ENCODE assay signal across 18 cellular contexts in the genomic region with DNA sequence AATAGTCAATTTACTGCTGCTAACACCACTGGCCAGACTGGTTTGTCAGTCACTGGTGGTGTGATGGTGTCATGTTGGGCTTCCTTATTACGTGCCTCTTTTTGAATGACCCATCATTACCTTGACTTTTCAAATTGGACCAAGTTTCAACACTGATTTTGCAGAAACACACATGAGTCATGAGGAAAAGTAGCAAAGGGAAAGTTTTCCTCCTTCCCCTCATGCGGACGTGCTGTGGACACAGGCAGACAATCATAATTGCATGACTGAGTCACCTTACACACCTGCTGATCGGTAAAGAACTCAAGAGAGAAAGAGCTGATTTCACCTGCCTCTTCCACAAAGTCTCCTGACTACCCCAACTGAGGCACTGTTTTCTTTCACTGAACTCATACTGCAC.
A peak's percentile ranks its signal among the peaks of the same experiment; 100 is the strongest.
DNase-seq lines count a peak whose midpoint lies in the region; ATAC-seq, FAIRE-seq and TF ChIP-seq lines count a peak whose summit lies in the region.
"Had no signal": no experiment of that assay in that cellular context is flagged by ENCODE, and none has a peak within 500 bp of the region (broad histone marks: within the 10 kb centered on the region; RNA-seq: fewer than 3 reads in every experiment).

No MANE protein-coding gene starts in this region.

- TF ChIP-seq CTCF in smooth muscle cell (IDR thresholded peaks at IDR 0.05; ENCODE audit: borderline replicate concordance, insufficient read depth, poor library complexity, severe bottlenecking), result no peak

- no peak overlapping the region for H3K4me2 ChIP-seq in smooth muscle cell

- no peak overlapping the region for H3K4me3 ChIP-seq in smooth muscle cell
- H3K4me3 ChIP-seq: heart right ventricle had no signal

- H4K20me1 ChIP-seq in smooth muscle cell (ENCODE audit: low read depth), result no peaks in the 10 kb centered on the region

- H3K4me1 ChIP-seq in smooth muscle cell (ENCODE audit: low read depth), result peaks cover 6% of the 10 kb centered on the region

- no peak overlapping the region for H3K27ac Mint-ChIP-seq in activated naive CD4-positive, alpha-beta T cell treated with anti-CD3 and anti-CD28 coated beads for 36 hours
- H3K27ac Mint-ChIP-seq: activated CD4-positive, alpha-beta T cell treated with anti-CD3 and anti-CD28 coated beads for 36 hours; CD8-positive, alpha-beta T cell had no signal

- ATAC-seq in HG03442 (IDR thresholded peaks at IDR 0.05; ENCODE audit: unreplicated experiment), result no peak
- ATAC-seq: CD8-positive, alpha-beta T cell; left lobe of liver had no signal

- no peak overlapping the region for H3K4me3 Mint-ChIP-seq in activated naive CD4-positive, alpha-beta T cell treated with anti-CD3 and anti-CD28 coated beads for 36 hours
- H3K4me3 Mint-ChIP-seq: activated CD4-positive, alpha-beta T cell treated with anti-CD3 and anti-CD28 coated beads for 36 hours; CD8-positive, alpha-beta T cell; naive thymus-derived CD8-positive, alpha-beta T cell had no signal

- peak; percentile 67 for FAIRE-seq in RCC 7860 (lab: Jason Lieb, UNC)
- FAIRE-seq: G401.6 had no signal

- peak overlapping the region; percentile 49 for H3K27ac ChIP-seq in smooth muscle cell (ENCODE audit: low read depth)
- H3K27ac ChIP-seq: heart right ventricle had no signal

- peak; percentile 10 for DNase-seq in activated naive CD4-positive, alpha-beta T cell treated with anti-CD3 and anti-CD28 coated beads for 36 hours
- no peak for DNase-seq in activated naive CD4-positive, alpha-beta T cell treated with Interleukin-2 at 50 U/mL for 16 hours
- DNase-seq in RCC 7860 (ENCODE audit: low spot score) (peak; percentile 54), islet precursor cell (peak; percentile 56), smooth muscle cell (lab: John Stamatoyannopoulos, UW; ENCODE audit: unreplicated experiment) (no peak), iPS-NIHi11 (ENCODE audit: low spot score) (no peak)
- DNase-seq in activated effector memory CD4-positive, alpha-beta T cell treated with Interleukin-2 at 50 U/mL for 16 hours, result no peak
- DNase-seq: activated CD4-positive, alpha-beta T cell treated with anti-CD3 and anti-CD28 coated beads for 36 hours; CD8-positive, alpha-beta T cell; erythroblast; heart right ventricle; Kasumi-1; naive thymus-derived CD8-positive, alpha-beta T cell; NCI-H1930; NCI-H526 treated with DMSO at 0.1 percent for 48 hours had no signal

- CTCF ChIA-PET in activated naive CD4-positive, alpha-beta T cell treated with anti-CD3 and anti-CD28 coated beads for 36 hours (lab: Charles Lee), result interaction anchor here (2.0 kb wide), 1 partner anchor 126 kb away, joined by 8 read pairs; no protein-coding TSS in a partner anchor

- H3K36me3 ChIP-seq in smooth muscle cell (ENCODE audit: low read depth), result no peaks in the 10 kb centered on the region
- H3K36me3 ChIP-seq: heart right ventricle had no signal

- H3K79me2 ChIP-seq in smooth muscle cell (ENCODE audit: low read depth), result no peaks in the 10 kb centered on the region

- no peak overlapping the region for H3K9ac ChIP-seq in smooth muscle cell (ENCODE audit: low read depth)

- no peaks in the 10 kb centered on the region for H3K9me3 Mint-ChIP-seq in activated naive CD4-positive, alpha-beta T cell treated with anti-CD3 and anti-CD28 coated beads for 36 hours
- H3K9me3 Mint-ChIP-seq: CD8-positive, alpha-beta T cell had no signal

- no peaks in the 10 kb centered on the region for H3K27me3 ChIP-seq in smooth muscle cell (ENCODE audit: low read depth)
- H3K27me3 ChIP-seq: heart right ventricle had no signal

- no peaks in the 10 kb centered on the region for H3F3A ChIP-seq in smooth muscle cell (ENCODE audit: low read depth)

- 51% methylated on average over 4 of the region's 4 CpGs for WGBS in smooth muscle cell (ENCODE audit: low lambda C conversion rate)

- no peak overlapping the region for H2AFZ ChIP-seq in smooth muscle cell (ENCODE audit: low read depth)

- H3K36me3 Mint-ChIP-seq in activated naive CD4-positive, alpha-beta T cell treated with anti-CD3 and anti-CD28 coated beads for 36 hours (ENCODE audit: low read depth), result no peaks in the 10 kb centered on the region
- H3K36me3 Mint-ChIP-seq: CD8-positive, alpha-beta T cell; naive thymus-derived CD8-positive, alpha-beta T cell had no signal

- no peaks in the 10 kb centered on the region for H3K9me3 ChIP-seq in smooth muscle cell (replicated peaks; ENCODE audit: low read depth)
- H3K9me3 ChIP-seq: heart right ventricle had no signal

- H3K27me3 Mint-ChIP-seq in activated naive CD4-positive, alpha-beta T cell treated with anti-CD3 and anti-CD28 coated beads for 36 hours (ENCODE audit: low read depth), result peaks cover 37% of the 10 kb centered on the region

- intact Hi-C loops in activated naive CD4-positive, alpha-beta T cell treated with anti-CD3 and anti-CD28 coated beads for 36 hours (cut with micrococcal nuclease), result loop anchor here (5.0 kb wide), 1 partner anchor 186 kb away; no protein-coding TSS in a partner anchor

- peaks cover 28% of the 10 kb centered on the region for H3K4me1 Mint-ChIP-seq in activated naive CD4-positive, alpha-beta T cell treated with anti-CD3 and anti-CD28 coated beads for 36 hours (ENCODE audit: low read depth)

Comparison
In these comparisons a context has a peak if more than half of its experiments do, and no peak if none do; other contexts are left out.
1. DNase-seq: peak in activated naive CD4-positive, alpha-beta T cell treated with anti-CD3 and anti-CD28 coated beads for 36 hours (single experiment), RCC 7860 (single experiment) and islet precursor cell (single experiment); none in activated naive CD4-positive, alpha-beta T cell treated with Interleukin-2 at 50 U/mL for 16 hours (single experiment), smooth muscle cell (single experiment), activated effector memory CD4-positive, alpha-beta T cell treated with Interleukin-2 at 50 U/mL for 16 hours (single experiment) and iPS-NIHi11 (single experiment).